17 cellular contexts compared by ENCODE assay signal in the genomic region with DNA sequence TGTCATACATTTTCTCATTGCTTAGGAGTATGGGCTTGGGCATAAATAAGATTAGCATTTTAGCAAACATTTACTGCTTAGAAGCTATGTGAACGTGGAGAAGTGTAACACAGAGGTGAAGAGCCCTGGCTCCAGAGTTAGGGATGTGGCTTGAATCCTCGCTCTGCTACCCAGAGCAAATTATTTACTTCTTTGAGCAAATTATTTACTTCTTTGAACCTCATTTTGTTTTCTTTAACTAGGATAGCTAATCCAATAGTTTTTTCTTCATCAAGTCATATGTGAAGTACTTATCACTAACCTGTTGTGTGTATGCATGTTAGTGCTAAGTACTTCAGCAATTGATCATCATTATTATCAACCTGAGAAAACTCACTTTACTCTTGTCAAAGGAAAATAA.
"Had no signal": no experiment of that assay in that cellular context is flagged by ENCODE, and none has a peak within 500 bp of the region (broad histone marks: within the 10 kb centered on the region; RNA-seq: fewer than 3 reads in every experiment).

No MANE protein-coding gene starts in this region.

- H3K9ac ChIP-seq: parathyroid adenoma had no signal

- ATAC-seq: left lung; mucosa of descending colon; naive thymus-derived CD4-positive, alpha-beta T cell; stimulated activated memory B cell treated with anti-CD40 and anti-IgM and Interleukin-4, amounts not matched to agents 10 μg/mL and 1 μg/mL and 100 μg/mL, for 72 hours had no signal

- H2AFZ ChIP-seq: parathyroid adenoma had no signal

- H3K27ac ChIP-seq: brain microvascular endothelial cell, left lung, parathyroid adenoma had no signal

- H3K36me3 ChIP-seq: brain microvascular endothelial cell, left lung had no signal

- H3K9me3 ChIP-seq: left lung, mucosa of descending colon had no signal

- H3K27me3 ChIP-seq: brain microvascular endothelial cell, left lung had no signal

- H3K79me2 ChIP-seq: parathyroid adenoma had no signal

- DNase-seq: activated CD4-positive, alpha-beta T cell treated with anti-CD3 and anti-CD28 coated beads, Interleukin-2, amount 10 ng/mL, durations not matched to agents 7 days and 5 days; activated CD4-positive, CD25-positive, alpha-beta regulatory T cell; activated CD8-positive, alpha-beta memory T cell treated with anti-CD3 and anti-CD28 coated beads for 24 hours; activated naive CD4-positive, alpha-beta T cell; activated naive CD8-positive, alpha-beta T cell treated with anti-CD3 and anti-CD28 coated beads, Interleukin-2, amount 10 ng/mL, durations not matched to agents 7 days and 5 days; cortex of kidney; effector CD4-positive, alpha-beta T cell; head of caudate nucleus; immature natural killer cell; left lung; mucosa of descending colon; naive thymus-derived CD4-positive, alpha-beta T cell; retina; stimulated activated CD4-positive, alpha-beta T cell treated with anti-CD3 and anti-CD28 coated beads, Interleukin-2, amount 100 ng/mL, for 48 hours had no signal

- H3K4me3 ChIP-seq: left lung, mucosa of descending colon had no signal

- H3K4me1 ChIP-seq: left lung, parathyroid adenoma had no signal
